ENCODE assay signal across 16 cellular contexts in the genomic region with DNA sequence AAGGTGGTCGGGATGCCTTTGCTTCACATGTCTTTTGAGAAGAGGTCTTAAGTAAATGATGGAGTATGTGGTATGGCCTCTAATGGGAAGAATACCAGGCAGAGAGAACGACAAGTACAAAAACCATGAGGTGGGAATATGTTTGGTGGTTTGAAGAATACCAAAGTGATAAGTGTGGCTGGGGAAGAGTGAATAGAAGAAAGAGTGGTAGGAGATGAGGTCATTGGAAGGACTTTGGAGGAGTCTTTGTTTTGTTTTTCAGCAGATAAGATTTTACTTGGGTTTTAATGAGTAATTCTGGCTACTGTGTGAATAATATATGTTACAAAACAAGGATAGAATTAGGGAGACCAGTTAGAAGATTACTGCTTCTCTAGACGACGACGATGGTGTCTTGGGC.
A peak's percentile ranks its signal among the peaks of the same experiment; 100 is the strongest.
DNase-seq lines count a peak whose midpoint lies in the region; TF ChIP-seq lines count a peak whose summit lies in the region.
"Had no signal": no experiment of that assay in that cellular context is flagged by ENCODE, and none has a peak within 500 bp of the region (broad histone marks: within the 10 kb centered on the region; RNA-seq: fewer than 3 reads in every experiment).

No MANE protein-coding gene starts in this region.

- H3K9me3 ChIP-seq in smooth muscle cell (replicated peaks; ENCODE audit: low read depth) = no peaks in the 10 kb centered on the region
- H3K9me3 ChIP-seq: BLaER1 had no signal

- no peaks in the 10 kb centered on the region for H4K20me1 ChIP-seq in smooth muscle cell (ENCODE audit: low read depth)
- H4K20me1 ChIP-seq: BLaER1 had no signal

- H3K27ac ChIP-seq in smooth muscle cell (ENCODE audit: low read depth) = peak overlapping the region; percentile 65
- H3K27ac ChIP-seq: BLaER1, HL-60 had no signal

- H3K36me3 ChIP-seq in smooth muscle cell (ENCODE audit: low read depth) = no peaks in the 10 kb centered on the region
- H3K36me3 ChIP-seq: BLaER1 had no signal

- H3K4me1 ChIP-seq in smooth muscle cell (ENCODE audit: low read depth) = no peaks in the 10 kb centered on the region
- H3K4me1 ChIP-seq: BLaER1 had no signal

- no peak for TF ChIP-seq CTCF in smooth muscle cell (IDR thresholded peaks at IDR 0.05; ENCODE audit: borderline replicate concordance, insufficient read depth, poor library complexity, severe bottlenecking)

- H3K79me2 ChIP-seq in smooth muscle cell (ENCODE audit: low read depth) = no peaks in the 10 kb centered on the region

- H2AFZ ChIP-seq in smooth muscle cell (ENCODE audit: low read depth) = no peak overlapping the region

- H3K4me3 ChIP-seq in smooth muscle cell = no peak overlapping the region
- H3K4me3 ChIP-seq: BLaER1 had no signal

- peak overlapping the region; percentile 55 for H3K4me2 ChIP-seq in smooth muscle cell
- H3K4me2 ChIP-seq: BLaER1 had no signal

- WGBS in smooth muscle cell (ENCODE audit: low lambda C conversion rate) = 66% methylated on average over 5 of the region's 5 CpGs

- H3F3A ChIP-seq in smooth muscle cell (ENCODE audit: low read depth) = peaks cover 4% of the 10 kb centered on the region

- no peaks in the 10 kb centered on the region for H3K27me3 ChIP-seq in smooth muscle cell (ENCODE audit: low read depth)
- H3K27me3 ChIP-seq: BLaER1 had no signal

- DNase-seq in EH (ENCODE audit: low read depth) (peak; percentile 0), M059J (ENCODE audit: low read depth) (peak; percentile 47), astrocyte of the hippocampus (ENCODE audit: low read depth, low spot score) (peak; percentile 41), smooth muscle cell (lab: John Stamatoyannopoulos, UW; ENCODE audit: unreplicated experiment) (no peak), activated T-cell treated with anti-CD3 and anti-CD28 coated beads for 4 hours (no peak), globus pallidus (ENCODE audit: low spot score) (no peak), HT-29 (ENCODE audit: low spot score) (no peak)
- DNase-seq: 8988T; CD4-positive, alpha-beta memory T cell; DMS153; DMS79; GOT3; H7; HFFc6 had no signal

- no peak overlapping the region for H3K9ac ChIP-seq in smooth muscle cell (ENCODE audit: low read depth)
- H3K9ac ChIP-seq: BLaER1 had no signal

Comparison
In these comparisons a context has a peak if more than half of its experiments do, and no peak if none do; other contexts are left out.
1. DNase-seq: peak in EH (single experiment), M059J (single experiment) and astrocyte of the hippocampus (single experiment); none in smooth muscle cell (single experiment), activated T-cell treated with anti-CD3 and anti-CD28 coated beads for 4 hours (single experiment), globus pallidus (single experiment) and HT-29 (single experiment).